In the genomic region with DNA sequence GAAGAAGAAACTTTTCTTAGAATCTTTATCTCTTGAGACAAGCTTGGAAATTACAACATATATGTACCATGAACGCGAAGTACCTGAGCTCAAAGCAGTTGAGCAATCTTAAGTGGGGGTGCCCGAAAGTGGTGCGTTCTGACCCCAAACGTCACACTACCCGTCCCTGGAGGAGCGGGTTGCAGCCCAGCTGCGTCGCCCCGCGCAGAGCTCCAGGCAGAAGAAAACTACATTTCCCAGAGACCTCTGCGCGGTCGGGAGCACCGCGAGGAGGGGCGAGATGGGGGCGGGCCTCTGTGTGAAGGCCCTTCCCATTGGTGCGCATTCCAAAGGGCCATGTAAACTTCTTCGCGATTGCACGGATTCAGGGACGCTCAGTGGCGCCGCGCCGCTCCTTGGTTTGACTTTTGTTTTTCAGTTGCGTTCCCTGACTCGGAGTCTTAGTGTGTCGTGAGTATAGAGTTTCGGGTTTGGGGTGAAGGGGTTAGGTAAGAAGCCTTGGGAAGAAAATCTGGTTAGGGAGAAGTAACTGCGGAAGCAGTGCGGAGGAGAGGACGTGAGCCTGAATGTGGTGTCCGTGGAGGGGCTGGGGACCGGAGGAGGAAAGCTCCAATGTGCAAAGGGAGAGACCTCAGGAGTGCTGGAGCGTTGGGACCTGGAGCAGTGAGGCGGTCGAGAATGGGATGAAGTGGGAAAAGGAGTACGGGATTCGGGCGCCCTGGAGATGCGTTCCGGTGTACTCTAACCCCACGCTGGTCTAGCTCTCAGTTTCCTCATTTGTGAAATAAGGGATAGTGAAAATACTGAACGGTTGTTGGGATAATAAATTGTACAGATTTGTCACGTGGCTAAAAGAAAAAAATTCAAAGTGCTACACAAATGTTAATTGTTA, we compare ENCODE assay signal across 1 cellular context.
TF ChIP-seq lines count a peak whose summit lies in the region.

A gene (plus strand): TSS at position 410 of the 892 bp plus-strand sequence. CDS start 7,740 bp downstream, outside the sequence.

TF ChIP-seq in GM12878, 131 proteins besides CTCF, POLR2A, EP300 and RAD21 (continued from another document and continues in another):
- TF ChIP-seq, protein P1, sequence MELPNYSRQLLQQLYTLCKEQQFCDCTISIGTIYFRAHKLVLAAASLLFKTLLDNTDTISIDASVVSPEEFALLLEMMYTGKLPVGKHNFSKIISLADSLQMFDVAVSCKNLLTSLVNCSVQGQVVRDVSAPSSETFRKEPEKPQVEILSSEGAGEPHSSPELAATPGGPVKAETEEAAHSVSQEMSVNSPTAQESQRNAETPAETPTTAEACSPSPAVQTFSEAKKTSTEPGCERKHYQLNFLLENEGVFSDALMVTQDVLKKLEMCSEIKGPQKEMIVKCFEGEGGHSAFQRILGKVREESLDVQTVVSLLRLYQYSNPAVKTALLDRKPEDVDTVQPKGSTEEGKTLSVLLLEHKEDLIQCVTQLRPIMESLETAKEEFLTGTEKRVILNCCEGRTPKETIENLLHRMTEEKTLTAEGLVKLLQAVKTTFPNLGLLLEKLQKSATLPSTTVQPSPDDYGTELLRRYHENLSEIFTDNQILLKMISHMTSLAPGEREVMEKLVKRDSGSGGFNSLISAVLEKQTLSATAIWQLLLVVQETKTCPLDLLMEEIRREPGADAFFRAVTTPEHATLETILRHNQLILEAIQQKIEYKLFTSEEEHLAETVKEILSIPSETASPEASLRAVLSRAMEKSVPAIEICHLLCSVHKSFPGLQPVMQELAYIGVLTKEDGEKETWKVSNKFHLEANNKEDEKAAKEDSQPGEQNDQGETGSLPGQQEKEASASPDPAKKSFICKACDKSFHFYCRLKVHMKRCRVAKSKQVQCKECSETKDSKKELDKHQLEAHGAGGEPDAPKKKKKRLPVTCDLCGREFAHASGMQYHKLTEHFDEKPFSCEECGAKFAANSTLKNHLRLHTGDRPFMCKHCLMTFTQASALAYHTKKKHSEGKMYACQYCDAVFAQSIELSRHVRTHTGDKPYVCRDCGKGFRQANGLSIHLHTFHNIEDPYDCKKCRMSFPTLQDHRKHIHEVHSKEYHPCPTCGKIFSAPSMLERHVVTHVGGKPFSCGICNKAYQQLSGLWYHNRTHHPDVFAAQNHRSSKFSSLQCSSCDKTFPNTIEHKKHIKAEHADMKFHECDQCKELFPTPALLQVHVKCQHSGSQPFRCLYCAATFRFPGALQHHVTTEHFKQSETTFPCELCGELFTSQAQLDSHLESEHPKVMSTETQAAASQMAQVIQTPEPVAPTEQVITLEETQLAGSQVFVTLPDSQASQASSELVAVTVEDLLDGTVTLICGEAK (IDR thresholded peaks at IDR 0.05; ENCODE audit: borderline replicate concordance): peak; percentile 76; the same call in 1 of the 2 replicates
- peak; percentile 72; the same call in 1 of the 2 replicates for TF ChIP-seq PAX5 (IDR thresholded peaks at IDR 0.05; ENCODE audit: borderline replicate concordance, low read depth, low read length)
- TF ChIP-seq, protein P2, sequence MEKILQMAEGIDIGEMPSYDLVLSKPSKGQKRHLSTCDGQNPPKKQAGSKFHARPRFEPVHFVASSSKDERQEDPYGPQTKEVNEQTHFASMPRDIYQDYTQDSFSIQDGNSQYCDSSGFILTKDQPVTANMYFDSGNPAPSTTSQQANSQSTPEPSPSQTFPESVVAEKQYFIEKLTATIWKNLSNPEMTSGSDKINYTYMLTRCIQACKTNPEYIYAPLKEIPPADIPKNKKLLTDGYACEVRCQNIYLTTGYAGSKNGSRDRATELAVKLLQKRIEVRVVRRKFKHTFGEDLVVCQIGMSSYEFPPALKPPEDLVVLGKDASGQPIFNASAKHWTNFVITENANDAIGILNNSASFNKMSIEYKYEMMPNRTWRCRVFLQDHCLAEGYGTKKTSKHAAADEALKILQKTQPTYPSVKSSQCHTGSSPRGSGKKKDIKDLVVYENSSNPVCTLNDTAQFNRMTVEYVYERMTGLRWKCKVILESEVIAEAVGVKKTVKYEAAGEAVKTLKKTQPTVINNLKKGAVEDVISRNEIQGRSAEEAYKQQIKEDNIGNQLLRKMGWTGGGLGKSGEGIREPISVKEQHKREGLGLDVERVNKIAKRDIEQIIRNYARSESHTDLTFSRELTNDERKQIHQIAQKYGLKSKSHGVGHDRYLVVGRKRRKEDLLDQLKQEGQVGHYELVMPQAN (conservative IDR thresholded peaks at IDR 0.05): peak; percentile 97
- peak; percentile 35; the same call in 1 of the 2 replicates for TF ChIP-seq BACH1 (IDR thresholded peaks at IDR 0.05; ENCODE audit: borderline replicate concordance)
- TF ChIP-seq SIN3A (IDR thresholded peaks at IDR 0.05; ENCODE audit: low read depth, low read length): peak; percentile 97
- TF ChIP-seq HDAC2 (IDR thresholded peaks at IDR 0.05): no peak
- no peak for TF ChIP-seq TCF7 (IDR thresholded peaks at IDR 0.05; ENCODE audit: borderline replicate concordance)
- TF ChIP-seq, protein P3, sequence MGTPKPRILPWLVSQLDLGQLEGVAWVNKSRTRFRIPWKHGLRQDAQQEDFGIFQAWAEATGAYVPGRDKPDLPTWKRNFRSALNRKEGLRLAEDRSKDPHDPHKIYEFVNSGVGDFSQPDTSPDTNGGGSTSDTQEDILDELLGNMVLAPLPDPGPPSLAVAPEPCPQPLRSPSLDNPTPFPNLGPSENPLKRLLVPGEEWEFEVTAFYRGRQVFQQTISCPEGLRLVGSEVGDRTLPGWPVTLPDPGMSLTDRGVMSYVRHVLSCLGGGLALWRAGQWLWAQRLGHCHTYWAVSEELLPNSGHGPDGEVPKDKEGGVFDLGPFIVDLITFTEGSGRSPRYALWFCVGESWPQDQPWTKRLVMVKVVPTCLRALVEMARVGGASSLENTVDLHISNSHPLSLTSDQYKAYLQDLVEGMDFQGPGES (IDR thresholded peaks at IDR 0.05): peak; percentile 87
- TF ChIP-seq POU2F2 (IDR thresholded peaks at IDR 0.05; ENCODE audit: borderline replicate concordance, low read depth, low read length): no peak; the same call in 2 of the 3 replicates
- TF ChIP-seq, protein P4, sequence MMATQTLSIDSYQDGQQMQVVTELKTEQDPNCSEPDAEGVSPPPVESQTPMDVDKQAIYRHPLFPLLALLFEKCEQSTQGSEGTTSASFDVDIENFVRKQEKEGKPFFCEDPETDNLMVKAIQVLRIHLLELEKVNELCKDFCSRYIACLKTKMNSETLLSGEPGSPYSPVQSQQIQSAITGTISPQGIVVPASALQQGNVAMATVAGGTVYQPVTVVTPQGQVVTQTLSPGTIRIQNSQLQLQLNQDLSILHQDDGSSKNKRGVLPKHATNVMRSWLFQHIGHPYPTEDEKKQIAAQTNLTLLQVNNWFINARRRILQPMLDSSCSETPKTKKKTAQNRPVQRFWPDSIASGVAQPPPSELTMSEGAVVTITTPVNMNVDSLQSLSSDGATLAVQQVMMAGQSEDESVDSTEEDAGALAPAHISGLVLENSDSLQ (IDR thresholded peaks at IDR 0.05): peak; percentile 74
- no peak for TF ChIP-seq NFIC (IDR thresholded peaks at IDR 0.05; ENCODE audit: low read depth, low read length)
- peak; percentile 54 for TF ChIP-seq RAD51 (IDR thresholded peaks at IDR 0.05)
- TF ChIP-seq YBX1 (IDR thresholded peaks at IDR 0.05): peak; percentile 41; the same call in 1 of the 2 replicates
- TF ChIP-seq, protein P5, sequence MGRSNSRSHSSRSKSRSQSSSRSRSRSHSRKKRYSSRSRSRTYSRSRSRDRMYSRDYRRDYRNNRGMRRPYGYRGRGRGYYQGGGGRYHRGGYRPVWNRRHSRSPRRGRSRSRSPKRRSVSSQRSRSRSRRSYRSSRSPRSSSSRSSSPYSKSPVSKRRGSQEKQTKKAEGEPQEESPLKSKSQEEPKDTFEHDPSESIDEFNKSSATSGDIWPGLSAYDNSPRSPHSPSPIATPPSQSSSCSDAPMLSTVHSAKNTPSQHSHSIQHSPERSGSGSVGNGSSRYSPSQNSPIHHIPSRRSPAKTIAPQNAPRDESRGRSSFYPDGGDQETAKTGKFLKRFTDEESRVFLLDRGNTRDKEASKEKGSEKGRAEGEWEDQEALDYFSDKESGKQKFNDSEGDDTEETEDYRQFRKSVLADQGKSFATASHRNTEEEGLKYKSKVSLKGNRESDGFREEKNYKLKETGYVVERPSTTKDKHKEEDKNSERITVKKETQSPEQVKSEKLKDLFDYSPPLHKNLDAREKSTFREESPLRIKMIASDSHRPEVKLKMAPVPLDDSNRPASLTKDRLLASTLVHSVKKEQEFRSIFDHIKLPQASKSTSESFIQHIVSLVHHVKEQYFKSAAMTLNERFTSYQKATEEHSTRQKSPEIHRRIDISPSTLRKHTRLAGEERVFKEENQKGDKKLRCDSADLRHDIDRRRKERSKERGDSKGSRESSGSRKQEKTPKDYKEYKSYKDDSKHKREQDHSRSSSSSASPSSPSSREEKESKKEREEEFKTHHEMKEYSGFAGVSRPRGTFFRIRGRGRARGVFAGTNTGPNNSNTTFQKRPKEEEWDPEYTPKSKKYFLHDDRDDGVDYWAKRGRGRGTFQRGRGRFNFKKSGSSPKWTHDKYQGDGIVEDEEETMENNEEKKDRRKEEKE (IDR thresholded peaks at IDR 0.05): no peak
- no peak for TF ChIP-seq RBBP5 (conservative IDR thresholded peaks at IDR 0.05)
- TF ChIP-seq BRCA1 (IDR thresholded peaks at IDR 0.05; ENCODE audit: low read depth, low read length): peak; percentile 83
- TF ChIP-seq MEF2B (IDR thresholded peaks at IDR 0.05; ENCODE audit: partially characterized antibody, poor library complexity, severe bottlenecking): no peak
- TF ChIP-seq FOS (IDR thresholded peaks at IDR 0.05; ENCODE audit: borderline replicate concordance, extremely low read depth, insufficient read length): peak; percentile 59
- no peak for TF ChIP-seq ZBED1 (IDR thresholded peaks at IDR 0.05; ENCODE audit: borderline replicate concordance)
- peak; percentile 13 to 17; a peak in 2 of 4 replicates for TF ChIP-seq BHLHE40 (IDR thresholded peaks at IDR 0.05; ENCODE audit: borderline replicate concordance in 1 of 2, low read depth in 2 of 2, low read length in 1 of 2)
- TF ChIP-seq IKZF2 (IDR thresholded peaks at IDR 0.05): peak; percentile 39 to 41
- TF ChIP-seq, protein P6, sequence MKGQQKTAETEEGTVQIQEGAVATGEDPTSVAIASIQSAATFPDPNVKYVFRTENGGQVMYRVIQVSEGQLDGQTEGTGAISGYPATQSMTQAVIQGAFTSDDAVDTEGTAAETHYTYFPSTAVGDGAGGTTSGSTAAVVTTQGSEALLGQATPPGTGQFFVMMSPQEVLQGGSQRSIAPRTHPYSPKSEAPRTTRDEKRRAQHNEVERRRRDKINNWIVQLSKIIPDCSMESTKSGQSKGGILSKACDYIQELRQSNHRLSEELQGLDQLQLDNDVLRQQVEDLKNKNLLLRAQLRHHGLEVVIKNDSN (IDR thresholded peaks at IDR 0.05; ENCODE audit: borderline replicate concordance, extremely low read length, insufficient read depth, low read depth, low read length): no peak
- TF ChIP-seq ATF7 (IDR thresholded peaks at IDR 0.05; ENCODE audit: low read depth): 0 out of 2 replicates have a peak, but pooled peaks have one; percentile 26
- TF ChIP-seq, protein P7, sequence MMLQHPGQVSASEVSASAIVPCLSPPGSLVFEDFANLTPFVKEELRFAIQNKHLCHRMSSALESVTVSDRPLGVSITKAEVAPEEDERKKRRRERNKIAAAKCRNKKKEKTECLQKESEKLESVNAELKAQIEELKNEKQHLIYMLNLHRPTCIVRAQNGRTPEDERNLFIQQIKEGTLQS (IDR thresholded peaks at IDR 0.05; ENCODE audit: borderline replicate concordance, extremely low read depth, low read depth, low read length): no peak
- TF ChIP-seq, protein P8, sequence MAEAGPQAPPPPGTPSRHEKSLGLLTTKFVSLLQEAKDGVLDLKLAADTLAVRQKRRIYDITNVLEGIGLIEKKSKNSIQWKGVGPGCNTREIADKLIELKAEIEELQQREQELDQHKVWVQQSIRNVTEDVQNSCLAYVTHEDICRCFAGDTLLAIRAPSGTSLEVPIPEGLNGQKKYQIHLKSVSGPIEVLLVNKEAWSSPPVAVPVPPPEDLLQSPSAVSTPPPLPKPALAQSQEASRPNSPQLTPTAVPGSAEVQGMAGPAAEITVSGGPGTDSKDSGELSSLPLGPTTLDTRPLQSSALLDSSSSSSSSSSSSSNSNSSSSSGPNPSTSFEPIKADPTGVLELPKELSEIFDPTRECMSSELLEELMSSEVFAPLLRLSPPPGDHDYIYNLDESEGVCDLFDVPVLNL (IDR thresholded peaks at IDR 0.05; ENCODE audit: low read depth, low read length): peak; percentile 92
- peak; percentile 87 for TF ChIP-seq CREM (IDR thresholded peaks at IDR 0.05; ENCODE audit: low read depth)
- TF ChIP-seq SMAD5 (IDR thresholded peaks at IDR 0.05; ENCODE audit: low read depth): no peak
- TF ChIP-seq RUNX3 (IDR thresholded peaks at IDR 0.05; ENCODE audit: low read length): peak; percentile 69
- peak; percentile 80 for TF ChIP-seq NR2C1 (IDR thresholded peaks at IDR 0.05)
- TF ChIP-seq KLF5 (IDR thresholded peaks at IDR 0.05; ENCODE audit: partially characterized antibody): no peak
- TF ChIP-seq, protein P9, sequence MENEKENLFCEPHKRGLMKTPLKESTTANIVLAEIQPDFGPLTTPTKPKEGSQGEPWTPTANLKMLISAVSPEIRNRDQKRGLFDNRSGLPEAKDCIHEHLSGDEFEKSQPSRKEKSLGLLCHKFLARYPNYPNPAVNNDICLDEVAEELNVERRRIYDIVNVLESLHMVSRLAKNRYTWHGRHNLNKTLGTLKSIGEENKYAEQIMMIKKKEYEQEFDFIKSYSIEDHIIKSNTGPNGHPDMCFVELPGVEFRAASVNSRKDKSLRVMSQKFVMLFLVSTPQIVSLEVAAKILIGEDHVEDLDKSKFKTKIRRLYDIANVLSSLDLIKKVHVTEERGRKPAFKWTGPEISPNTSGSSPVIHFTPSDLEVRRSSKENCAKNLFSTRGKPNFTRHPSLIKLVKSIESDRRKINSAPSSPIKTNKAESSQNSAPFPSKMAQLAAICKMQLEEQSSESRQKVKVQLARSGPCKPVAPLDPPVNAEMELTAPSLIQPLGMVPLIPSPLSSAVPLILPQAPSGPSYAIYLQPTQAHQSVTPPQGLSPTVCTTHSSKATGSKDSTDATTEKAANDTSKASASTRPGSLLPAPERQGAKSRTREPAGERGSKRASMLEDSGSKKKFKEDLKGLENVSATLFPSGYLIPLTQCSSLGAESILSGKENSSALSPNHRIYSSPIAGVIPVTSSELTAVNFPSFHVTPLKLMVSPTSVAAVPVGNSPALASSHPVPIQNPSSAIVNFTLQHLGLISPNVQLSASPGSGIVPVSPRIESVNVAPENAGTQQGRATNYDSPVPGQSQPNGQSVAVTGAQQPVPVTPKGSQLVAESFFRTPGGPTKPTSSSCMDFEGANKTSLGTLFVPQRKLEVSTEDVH (IDR thresholded peaks at IDR 0.05; ENCODE audit: low read depth, partially characterized antibody): no peak
- peak; percentile 97 for TF ChIP-seq HCFC1 (IDR thresholded peaks at IDR 0.05; ENCODE audit: low read length)
